8 cellular contexts compared by ENCODE assay signal in the genomic region with DNA sequence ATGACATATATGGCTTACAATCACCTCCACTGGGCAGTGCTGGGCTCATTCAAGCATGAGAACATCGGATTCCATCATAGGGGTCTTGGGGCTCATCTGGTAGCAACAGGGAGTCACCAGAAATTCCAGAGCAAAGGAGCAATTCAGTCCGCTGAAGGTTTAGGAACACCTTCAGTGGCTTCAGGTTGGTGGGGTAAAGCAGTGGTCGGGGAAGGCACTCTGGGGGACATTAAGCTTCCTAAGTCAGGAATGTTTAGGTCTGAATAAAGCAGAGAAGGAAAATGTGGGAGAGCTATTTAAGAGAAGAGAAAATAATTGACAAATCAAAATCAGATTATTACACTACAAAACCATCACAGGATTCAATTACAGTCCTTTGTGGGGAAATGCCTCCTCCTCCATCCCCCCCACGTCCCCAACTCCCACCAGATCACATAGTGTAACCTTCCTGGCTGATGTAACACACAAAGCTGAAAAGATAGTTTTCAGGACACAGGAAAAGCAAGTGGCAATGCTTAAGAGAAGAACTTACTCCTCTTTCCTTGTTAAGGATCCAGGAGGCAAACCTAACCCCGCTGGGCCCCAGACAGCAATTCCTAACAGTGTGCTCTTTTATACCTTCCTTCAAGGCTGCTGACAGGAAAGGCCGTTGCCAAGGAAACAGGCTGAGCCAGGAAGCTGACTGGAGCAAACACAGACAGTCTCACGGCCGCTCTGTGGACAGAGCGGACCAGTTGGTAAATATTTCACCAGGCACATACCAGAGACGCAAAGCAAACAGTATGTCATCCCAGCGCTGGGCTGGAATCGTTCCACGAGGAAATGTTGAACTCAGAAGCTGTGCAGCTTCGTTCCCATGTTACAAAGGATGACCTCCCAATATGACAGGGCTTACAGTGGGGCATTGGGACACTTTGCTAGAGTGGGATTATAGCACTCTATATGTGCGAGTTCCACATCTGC. TPM values are rescaled to one million over a fixed set of nuclear protein-coding genes. Genes with fewer than 3 reads are reported as not detected.
A peak's percentile ranks its signal among the peaks of the same experiment; 100 is the strongest.
DNase-seq lines count a peak whose midpoint lies in the region; ATAC-seq and TF ChIP-seq lines count a peak whose summit lies in the region.

No MANE protein-coding gene starts in this region.

- no peak overlapping the region for H3K4me3 ChIP-seq in GM12865 (ENCODE audit: low read depth, low read length)

- no peak for TF ChIP-seq CTCF in GM12865 (IDR thresholded peaks at IDR 0.05; ENCODE audit: insufficient read depth, low read depth, low read length, missing control alignments)

- no peak overlapping the region for H3K27ac Mint-ChIP-seq in activated CD4-positive, alpha-beta T cell treated with anti-CD3 and anti-CD28 coated beads, Interleukin-2, amount 10 ng/mL, durations not matched to agents 24 days and 14 days

- no peaks in the 10 kb centered on the region for H3K4me1 Mint-ChIP-seq in activated CD4-positive, alpha-beta T cell treated with anti-CD3 and anti-CD28 coated beads, Interleukin-2, amount 10 ng/mL, durations not matched to agents 24 days and 14 days

- no peaks in the 10 kb centered on the region for H3K9me3 Mint-ChIP-seq in activated CD4-positive, alpha-beta T cell treated with anti-CD3 and anti-CD28 coated beads, Interleukin-2, amount 10 ng/mL, durations not matched to agents 24 days and 14 days

- peak; percentile 28 for DNase-seq in GM12865 (ENCODE audit: low read depth)
- DNase-seq in M059J (ENCODE audit: low read depth) = peak; percentile 98
- DNase-seq in amniotic stem cell (lab: John Stamatoyannopoulos, UW) = peak; percentile 97
- DNase-seq in left cardiac atrium = peak; percentile 91
- peak; percentile 46 for DNase-seq in putamen (ENCODE audit: low spot score)
- no peak for DNase-seq in SKM-1 treated with dmso at 0.1 percent for 144 hours (lab: John Stamatoyannopoulos, UW; ENCODE audit: unreplicated experiment)
- no peak for DNase-seq in stimulated activated CD4-positive, alpha-beta T cell treated with anti-CD3 and anti-CD28 coated beads, Interleukin-1b, Interleukin-23, amount 100 ng/mL, for 48 hours
- no peak for DNase-seq in activated CD4-positive, alpha-beta T cell treated with anti-CD3 and anti-CD28 coated beads, Interleukin-2, amount 10 ng/mL, durations not matched to agents 24 days and 14 days

- H3K36me3 Mint-ChIP-seq in activated CD4-positive, alpha-beta T cell treated with anti-CD3 and anti-CD28 coated beads, Interleukin-2, amount 10 ng/mL, durations not matched to agents 24 days and 14 days (ENCODE audit: low read depth) = no peaks in the 10 kb centered on the region

- intact Hi-C loops in left cardiac atrium (cut with DNase I) = loop anchor here (5.0 kb wide), 2 partner anchors 163 to 178 kb away; no protein-coding TSS in a partner anchor
- intact Hi-C loops in activated CD4-positive, alpha-beta T cell treated with anti-CD3 and anti-CD28 coated beads, Interleukin-2, amount 10 ng/mL, durations not matched to agents 24 days and 14 days (cut with micrococcal nuclease) = loop anchor here (5.0 kb wide), 1 partner anchor 178 kb away; no protein-coding TSS in a partner anchor

- peak; percentile 90 to 96 for ATAC-seq in left cardiac atrium

- no peak overlapping the region for H3K4me3 Mint-ChIP-seq in activated CD4-positive, alpha-beta T cell treated with anti-CD3 and anti-CD28 coated beads, Interleukin-2, amount 10 ng/mL, durations not matched to agents 24 days and 14 days

- H3K27me3 Mint-ChIP-seq in activated CD4-positive, alpha-beta T cell treated with anti-CD3 and anti-CD28 coated beads, Interleukin-2, amount 10 ng/mL, durations not matched to agents 24 days and 14 days = no peaks in the 10 kb centered on the region

RNA-seq across cellular contexts. Expression of gene LMCD1, which starts 57.5 kb away (rescaled TPM):
- total RNA-seq in M059J (2014; rRNA removed; shearing (Covaris generic)) = 10.0 and 18.1 TPM in 2 replicates
- 10 to 100 TPM; 52.9 to 63.7 TPM for total RNA-seq in left cardiac atrium
- 0.52 and 0.93 TPM in 2 replicates for total RNA-seq in activated CD4-positive, alpha-beta T cell treated with anti-CD3 and anti-CD28 coated beads, Interleukin-2, amount 10 ng/mL, durations not matched to agents 24 days and 14 days

Comparison
In these comparisons a context has a peak if more than half of its experiments do, and no peak if none do; other contexts are left out.
1. DNase-seq: peak in GM12865 (single experiment), M059J (single experiment), amniotic stem cell (single experiment), left cardiac atrium (single experiment) and putamen (single experiment); none in SKM-1 treated with dmso at 0.1 percent for 144 hours (single experiment), stimulated activated CD4-positive, alpha-beta T cell treated with anti-CD3 and anti-CD28 coated beads, Interleukin-1b, Interleukin-23, amount 100 ng/mL, for 48 hours (single experiment) and activated CD4-positive, alpha-beta T cell treated with anti-CD3 and anti-CD28 coated beads, Interleukin-2, amount 10 ng/mL, durations not matched to agents 24 days and 14 days (single experiment).